In genomic region chr19:36685835-36686234, GRCh38 we compare ENCODE assay signal across 10 cellular contexts. TPM values are rescaled to one million over a fixed set of nuclear protein-coding genes. Genes with fewer than 3 reads are reported as not detected.
DNase-seq lines count a peak whose midpoint lies in the region; ATAC-seq, FAIRE-seq and TF ChIP-seq lines count a peak whose summit lies in the region.
"Had no signal": no experiment of that assay in that cellular context is flagged by ENCODE, and none has a peak within 500 bp of the region (broad histone marks: within the 10 kb centered on the region; RNA-seq: fewer than 3 reads in every experiment).

No MANE protein-coding gene starts in this region.

- no peaks in the 10 kb centered on the region for H3K27me3 ChIP-seq in SU-DHL-6 (ENCODE audit: low read length)
- H3K27me3 ChIP-seq in hepatocyte: no peaks in the 10 kb centered on the region
- no peaks in the 10 kb centered on the region for H3K27me3 ChIP-seq in smooth muscle cell (ENCODE audit: low read depth)

- DNase-seq in A549 (ENCODE audit: low read depth in 1 of 2, low spot score in 1 of 2) (no peak), hepatocyte (ENCODE audit: low spot score) (no peak), SK-N-DZ (ENCODE audit: low spot score) (no peak), NAMALWA (ENCODE audit: low spot score) (no peak), kidney tubule cell (ENCODE audit: low spot score) (no peak), smooth muscle cell (lab: John Stamatoyannopoulos, UW; ENCODE audit: unreplicated experiment) (no peak)
- DNase-seq: NCI-H187 treated with DMSO at 0.1 percent for 48 hours had no signal

- H3K4me1 ChIP-seq in A549: peaks cover 4% of the 10 kb centered on the region; the same call in 1 of the 3 replicates
- no peaks in the 10 kb centered on the region for H3K4me1 ChIP-seq in ES-I3 (ENCODE audit: insufficient read depth, low read length)
- H3K4me1 ChIP-seq in hepatocyte (ENCODE audit: insufficient read depth): peaks cover 12% of the 10 kb centered on the region
- peaks cover 7% of the 10 kb centered on the region for H3K4me1 ChIP-seq in smooth muscle cell (ENCODE audit: low read depth)

- no peak for TF ChIP-seq CTCF in A549 (IDR thresholded peaks at IDR 0.05)
- no peak for TF ChIP-seq CTCF in SU-DHL-6 (IDR thresholded peaks at IDR 0.05; ENCODE audit: insufficient read depth, low read length, poor library complexity, severe bottlenecking)
- no peak for TF ChIP-seq CTCF in hepatocyte (IDR thresholded peaks at IDR 0.05; ENCODE audit: poor library complexity)
- TF ChIP-seq CTCF in smooth muscle cell (IDR thresholded peaks at IDR 0.05; ENCODE audit: borderline replicate concordance, insufficient read depth, poor library complexity, severe bottlenecking): no peak

- POLR2A ChIA-PET in A549 (lab: Yijun Ruan, JAX): no interaction called here

- TF ChIP-seq RAD21 in A549 (conservative IDR thresholded peaks at IDR 0.05 in 1 of 2, IDR thresholded peaks at IDR 0.05 in 1 of 2): no peak

- TF ChIP-seq POLR2A in A549 (IDR thresholded peaks at IDR 0.05; ENCODE audit: low read length): no peak

- H3K4me2 ChIP-seq in A549 (peak overlapping the region; percentile 78; the same call in 2 of the 3 replicates), SU-DHL-6 (ENCODE audit: low read depth, low read length, poor library complexity, severe bottlenecking) (peak overlapping the region; percentile 76), hepatocyte (peak overlapping the region; percentile 82), smooth muscle cell (no peak overlapping the region)

- 83% methylated on average over 2 of the region's 2 CpGs for WGBS in A549 (ENCODE audit: missing lambda C conversion rate)
- WGBS in hepatocyte (ENCODE audit: low lambda C conversion rate, missing lambda C conversion rate): 95% methylated on average over 2 of the region's 2 CpGs
- WGBS in smooth muscle cell (ENCODE audit: low lambda C conversion rate): 95% methylated on average over 2 of the region's 2 CpGs

- CTCF ChIA-PET in A549 (lab: Yijun Ruan, JAX): interaction anchor here (1.2 to 1.3 kb wide), 2 partner anchors 9 to 18 kb away, joined by 3 read pairs; no protein-coding TSS in a partner anchor

- H3K9me2 ChIP-seq in SU-DHL-6 (replicated peaks; ENCODE audit: insufficient read depth, low read length) (no peaks in the 10 kb centered on the region), hepatocyte (replicated peaks; ENCODE audit: insufficient read depth) (no peaks in the 10 kb centered on the region)

- FAIRE-seq in A549 (lab: Jason Lieb, UNC): peak; percentile 76

- TF ChIP-seq EP300 in A549 (IDR thresholded peaks at IDR 0.05): no peak

- H3K79me2 ChIP-seq in SU-DHL-6 (ENCODE audit: insufficient read depth, low read length) (peaks cover 33% of the 10 kb centered on the region), hepatocyte (peaks cover 66% of the 10 kb centered on the region), smooth muscle cell (ENCODE audit: low read depth) (peaks cover 29% of the 10 kb centered on the region)

- H3K9ac ChIP-seq in ES-I3 (ENCODE audit: low read depth, low read length): peak overlapping the region; percentile 90; the same call in 1 of the 2 replicates
- H3K9ac ChIP-seq in SU-DHL-6 (ENCODE audit: low read length): no peak overlapping the region
- no peak overlapping the region for H3K9ac ChIP-seq in smooth muscle cell (ENCODE audit: low read depth)

- H3K4me3 ChIP-seq in A549: no peak overlapping the region
- peak overlapping the region; percentile 76 for H3K4me3 ChIP-seq in SU-DHL-6 (ENCODE audit: insufficient read depth, low read length, poor library complexity, severe bottlenecking)
- no peak overlapping the region for H3K4me3 ChIP-seq in hepatocyte
- no peak overlapping the region for H3K4me3 ChIP-seq in smooth muscle cell

- H4K20me1 ChIP-seq in SU-DHL-6 (ENCODE audit: low read depth, low read length) (no peaks in the 10 kb centered on the region), hepatocyte (ENCODE audit: insufficient read depth, poor library complexity, severe bottlenecking) (no peaks in the 10 kb centered on the region), smooth muscle cell (ENCODE audit: low read depth) (no peaks in the 10 kb centered on the region)

- H3F3A ChIP-seq in SU-DHL-6 (ENCODE audit: insufficient read depth) (no peaks in the 10 kb centered on the region), smooth muscle cell (ENCODE audit: low read depth) (peaks cover 7% of the 10 kb centered on the region)

- H2AFZ ChIP-seq in SU-DHL-6 (ENCODE audit: low read depth, low read length, severe bottlenecking) (no peak overlapping the region), hepatocyte (no peak overlapping the region), smooth muscle cell (ENCODE audit: low read depth) (no peak overlapping the region)

- ATAC-seq in A549: no peak
- ATAC-seq: activated CD4-positive, CD25-positive, alpha-beta regulatory T cell treated with anti-CD3 and anti-CD28 coated beads, Interleukin-2, amount 50 U/mL, for 24 hours had no signal

- H3K27ac ChIP-seq in A549 (no peak overlapping the region), SU-DHL-6 (ENCODE audit: low read depth, low read length) (no peak overlapping the region), hepatocyte (no peak overlapping the region), smooth muscle cell (ENCODE audit: low read depth) (no peak overlapping the region)

- peaks cover 6% of the 10 kb centered on the region; the same call in 1 of the 2 replicates for H3K36me3 ChIP-seq in ES-I3 (ENCODE audit: insufficient read depth, low read length)
- peaks cover 29% of the 10 kb centered on the region for H3K36me3 ChIP-seq in SU-DHL-6 (ENCODE audit: low read length)
- peaks cover 6% of the 10 kb centered on the region for H3K36me3 ChIP-seq in hepatocyte (replicated peaks; ENCODE audit: insufficient read depth, low read depth)
- peaks cover 18% of the 10 kb centered on the region for H3K36me3 ChIP-seq in smooth muscle cell (ENCODE audit: low read depth)

- H3K9me3 ChIP-seq in A549: peaks cover 82% of the 10 kb centered on the region
- peaks cover under 1% of the 10 kb centered on the region; the same call in 1 of the 2 replicates for H3K9me3 ChIP-seq in ES-I3 (ENCODE audit: control insufficient read depth, insufficient read depth, low read length)
- no peaks in the 10 kb centered on the region for H3K9me3 ChIP-seq in SU-DHL-6 (ENCODE audit: insufficient read depth, low read length)
- peaks cover 11% of the 10 kb centered on the region for H3K9me3 ChIP-seq in hepatocyte (ENCODE audit: low read depth)
- no peaks in the 10 kb centered on the region for H3K9me3 ChIP-seq in smooth muscle cell (replicated peaks; ENCODE audit: low read depth)

TF ChIP-seq in A549, 52 proteins besides CTCF, POLR2A, EP300 and RAD21:
- TF ChIP-seq JUNB (IDR thresholded peaks at IDR 0.05) (no peak), POLR2AphosphoS2 (conservative IDR thresholded peaks at IDR 0.05; ENCODE audit: low read length) (no peak), NR3C1 (IDR thresholded peaks at IDR 0.05) (no peak), MAX (IDR thresholded peaks at IDR 0.05) (no peak), EHF (CRISPR knock-in tag; IDR thresholded peaks at IDR 0.05) (no peak), HEYL (CRISPR knock-in tag; IDR thresholded peaks at IDR 0.05) (no peak), CHD4 (IDR thresholded peaks at IDR 0.05; ENCODE audit: borderline replicate concordance) (no peak), EHMT2 (IDR thresholded peaks at IDR 0.05; ENCODE audit: low read depth) (no peak), MAFK (IDR thresholded peaks at IDR 0.05; ENCODE audit: partially characterized antibody) (no peak), ZNF302 (CRISPR knock-in tag; IDR thresholded peaks at IDR 0.05) (no peak), FOXS1 (CRISPR knock-in tag; IDR thresholded peaks at IDR 0.05) (no peak), ZFP36 (IDR thresholded peaks at IDR 0.05; ENCODE audit: borderline replicate concordance, partially characterized antibody) (no peak), CBX8 (IDR thresholded peaks at IDR 0.05) (no peak)

RNA-seq across cellular contexts. Expression of gene ZNF567, which starts 1.6 kb away (rescaled TPM):
- polyA plus RNA-seq in A549 (2011; rRNA removed) (16.3 and 19.0 TPM in 2 replicates), A549 (2017; fragmentation: RNase III; extraction: RNeasy Plus Mini Kit Qiagen cat#74134 plus additional on column Dnase treatment) (7.9 to 8.9 TPM (median 8.7 TPM) in 3 replicates), hepatocyte (4.4 and 9.5 TPM in 2 replicates), smooth muscle cell (5.3 and 10.1 TPM in 2 replicates)
- polyA plus RNA-seq in A549 (2012; cell fraction: cytosol; rRNA removed): 3.6 and 3.7 TPM in 2 replicates
- polyA plus RNA-seq in A549 (2012; cell fraction: nucleus; rRNA removed): 2.3 and 4.1 TPM in 2 replicates
- polyA minus RNA-seq in A549 (2011; rRNA and poly(A)+ RNA removed): 7.3 and 7.5 TPM in 2 replicates
- total RNA-seq in hepatocyte (4.0 and 8.1 TPM in 2 replicates), smooth muscle cell (8.0 and 11.3 TPM in 2 replicates)
- 7.0 and 10.4 TPM in 2 replicates for polyA plus RNA-seq in SK-N-DZ (2014; cell fraction: cytosol; rRNA removed)
- 17.3 and 25.4 TPM in 2 replicates for polyA plus RNA-seq in SK-N-DZ (2014; cell fraction: nucleus; rRNA removed)

RNA-seq across cellular contexts. Expression of gene ZNF461, which starts 19.2 kb away (rescaled TPM):
- polyA plus RNA-seq in A549 (2011; rRNA removed) (12.0 and 14.7 TPM in 2 replicates), A549 (2017; fragmentation: RNase III; extraction: RNeasy Plus Mini Kit Qiagen cat#74134 plus additional on column Dnase treatment) (11.1 to 12.4 TPM (median 11.2 TPM) in 3 replicates), hepatocyte (3.2 and 4.6 TPM in 2 replicates), smooth muscle cell (2.6 and 5.1 TPM in 2 replicates)
- 2.5 and 2.6 TPM in 2 replicates for polyA plus RNA-seq in A549 (2012; cell fraction: cytosol; rRNA removed)
- polyA plus RNA-seq in A549 (2012; cell fraction: nucleus; rRNA removed): 4.2 and 7.4 TPM in 2 replicates
- polyA minus RNA-seq in A549 (2011; rRNA and poly(A)+ RNA removed): 5.9 and 12.5 TPM in 2 replicates
- total RNA-seq in hepatocyte (8.9 and 16.7 TPM in 2 replicates), smooth muscle cell (9.8 and 11.5 TPM in 2 replicates)
- polyA plus RNA-seq in SK-N-DZ (2014; cell fraction: cytosol; rRNA removed): 8.9 and 9.5 TPM in 2 replicates
- 3.9 and 7.7 TPM in 2 replicates for polyA plus RNA-seq in SK-N-DZ (2014; cell fraction: nucleus; rRNA removed)
